In genomic region chr9:81815781-81816180, GRCh38 we compare ENCODE assay signal across 22 cellular contexts.
"Had no signal": no experiment of that assay in that cellular context is flagged by ENCODE, and none has a peak within 500 bp of the region (broad histone marks: within the 10 kb centered on the region; RNA-seq: fewer than 3 reads in every experiment).

No MANE protein-coding gene starts in this region.

- H3K9me3 Mint-ChIP-seq: T-cell had no signal

- H3K4me1 ChIP-seq: colonic mucosa had no signal

- H3K27ac Mint-ChIP-seq: activated naive CD8-positive, alpha-beta T cell; activated T-cell treated with anti-CD3 and anti-CD28 coated beads, Interleukin-2, amount 50 U/mL, for 72 hours had no signal

- H3K27me3 Mint-ChIP-seq: activated naive CD8-positive, alpha-beta T cell; naive thymus-derived CD8-positive, alpha-beta T cell; T-cell had no signal

- H3K36me3 ChIP-seq: colonic mucosa had no signal

- ATAC-seq: activated T-cell treated with anti-CD3 and anti-CD28 coated beads, Interleukin-2, amount 50 U/mL, for 72 hours; left colon; naive thymus-derived CD8-positive, alpha-beta T cell; stimulated activated naive CD8-positive, alpha-beta T cell treated with anti-CD3 and anti-CD28 coated beads, Interleukin-15, Interleukin-2, amounts not matched to agents 100 U/mL and 50 U/mL, for 24 hours had no signal

- H3K4me3 Mint-ChIP-seq: activated naive CD8-positive, alpha-beta T cell; activated T-cell treated with anti-CD3 and anti-CD28 coated beads, Interleukin-2, amount 50 U/mL, for 72 hours; T-cell had no signal

- H3K9me3 ChIP-seq: body of pancreas, colonic mucosa had no signal

- DNase-seq: activated CD4-positive, alpha-beta T cell treated with anti-CD3 and anti-CD28 coated beads for 4 hours; activated CD4-positive, alpha-beta T cell treated with anti-CD3 and anti-CD28 coated beads, Interleukin-2, amount 50 U/mL, for 4 hours; activated naive CD4-positive, alpha-beta T cell; activated T-cell treated with anti-CD3 and anti-CD28 coated beads for 4 hours; activated T-cell treated with anti-CD3 and anti-CD28 coated beads, Interleukin-2, amount 50 U/mL, for 72 hours; anterior cingulate cortex; body of pancreas; cerebellar nuclear complex; colonic mucosa; effector memory CD4-positive, alpha-beta T cell; head of caudate nucleus; hippocampal formation; kidney; left colon; naive thymus-derived CD8-positive, alpha-beta T cell; posterior cingulate gyrus; right cardiac atrium; stimulated activated CD4-positive, alpha-beta T cell treated with anti-CD3 and anti-CD28 coated beads, Interleukin-15, amount 100 ng/mL, for 24 hours; stimulated activated CD4-positive, alpha-beta T cell treated with anti-CD3 and anti-CD28 coated beads, Interleukin-2, amount 100 ng/mL, for 24 hours; stimulated activated naive CD8-positive, alpha-beta T cell treated with anti-CD3 and anti-CD28 coated beads, Interleukin-15, Interleukin-2, amounts not matched to agents 100 U/mL and 50 U/mL, for 24 hours; T-cell had no signal

- H3K27ac ChIP-seq: colonic mucosa had no signal

- H3K4me3 ChIP-seq: body of pancreas, colonic mucosa had no signal

- H3K36me3 Mint-ChIP-seq: activated naive CD8-positive, alpha-beta T cell; naive thymus-derived CD8-positive, alpha-beta T cell; T-cell had no signal

- H3K27me3 ChIP-seq: body of pancreas, colonic mucosa had no signal
